In the genomic region with DNA sequence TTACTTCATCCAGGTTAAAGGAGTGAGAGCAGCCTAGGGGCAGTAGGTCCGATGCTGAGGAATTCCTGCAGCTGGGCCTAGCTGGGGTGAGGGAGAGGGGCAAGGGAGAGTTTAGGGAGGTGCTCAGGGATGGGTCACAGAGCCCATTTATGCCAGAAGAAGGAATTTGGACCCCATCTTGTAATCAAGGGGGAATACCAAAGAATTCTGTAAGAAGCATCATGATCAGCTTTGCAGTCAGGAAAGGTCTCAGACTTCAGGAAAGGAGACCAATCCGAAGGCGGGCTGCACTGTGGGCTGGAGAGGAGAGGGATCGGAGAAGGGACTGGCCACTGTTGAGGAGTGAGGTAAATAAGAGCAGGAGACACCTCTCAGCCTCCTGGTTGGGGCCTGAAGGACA, we compare ENCODE assay signal across 7 cellular contexts.
"Had no signal": no experiment of that assay in that cellular context is flagged by ENCODE, and none has a peak within 500 bp of the region (broad histone marks: within the 10 kb centered on the region; RNA-seq: fewer than 3 reads in every experiment).

No MANE protein-coding gene starts in this region.

- H3K4me1 Mint-ChIP-seq: IgD-negative memory B cell had no signal

- H3K27ac ChIP-seq: HL-60 had no signal

- H3K4me3 ChIP-seq: GM23338 had no signal

- DNase-seq: H9, HCEC 1CT, KBM-7 had no signal

- H3K4me2 ChIP-seq: GM23338 had no signal

- H3K36me3 Mint-ChIP-seq: IgD-negative memory B cell had no signal

- H2AFZ ChIP-seq: GM23338 had no signal

- ATAC-seq: GM23338, HepG2 had no signal

- H3K27me3 Mint-ChIP-seq: IgD-negative memory B cell had no signal

- H3K9me3 Mint-ChIP-seq: GM23338, H9 had no signal

- H3K4me3 Mint-ChIP-seq: GM23338, H9, IgD-negative memory B cell had no signal

- H3K27ac Mint-ChIP-seq: GM23338, H9, IgD-negative memory B cell had no signal
